29 cellular contexts compared by ENCODE assay signal in the genomic region with DNA sequence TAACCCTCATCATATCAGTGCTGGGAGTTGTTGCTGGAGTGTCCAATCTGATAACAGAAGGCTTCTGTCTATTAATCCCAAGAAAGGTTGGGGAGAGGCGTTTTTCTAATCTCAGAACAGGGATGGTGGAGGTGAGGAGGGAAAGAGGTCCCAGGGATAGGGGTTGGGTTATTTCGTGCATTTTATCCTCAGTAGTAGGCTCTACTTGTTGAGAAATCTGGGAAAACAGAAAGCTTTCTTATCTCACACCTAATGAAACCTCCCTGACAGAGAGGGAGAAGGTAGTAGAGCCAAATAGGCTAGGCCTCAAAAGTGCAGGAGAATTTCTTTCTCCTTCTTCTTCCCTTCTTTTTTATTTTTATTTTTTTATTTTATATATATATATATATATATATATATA.
"Had no signal": no experiment of that assay in that cellular context is flagged by ENCODE, and none has a peak within 500 bp of the region (broad histone marks: within the 10 kb centered on the region; RNA-seq: fewer than 3 reads in every experiment).

No MANE protein-coding gene starts in this region.

- H3K36me3 ChIP-seq: adrenal gland, ascending aorta, brain microvascular endothelial cell, breast epithelium, cardiac muscle cell had no signal

- DNase-seq: activated effector memory CD4-positive, alpha-beta T cell treated with anti-CD3 and anti-CD28 coated beads, Interleukin-2, amount 50 U/mL, for 16 hours; activated effector memory CD4-positive, alpha-beta T cell treated with Interleukin-2 at 50 U/mL for 16 hours; activated gamma-delta T cell; activated gamma-delta T cell treated with Interleukin-2 at 50 U/mL for 16 hours; activated naive CD4-positive, alpha-beta T cell; activated naive CD4-positive, alpha-beta T cell treated with anti-CD3 and anti-CD28 coated beads for 36 hours; activated naive CD4-positive, alpha-beta T cell treated with anti-CD3 and anti-CD28 coated beads, Interleukin-2, amount 10 ng/mL, durations not matched to agents 7 days and 5 days; activated naive CD4-positive, alpha-beta T cell treated with anti-CD3 and anti-CD28 coated beads, Interleukin-2, amount 50 U/mL, for 16 hours; activated naive CD4-positive, alpha-beta T cell treated with Interleukin-2 at 50 U/mL for 16 hours; activated naive CD8-positive, alpha-beta T cell treated with anti-CD3 and anti-CD28 coated beads for 36 hours; activated naive CD8-positive, alpha-beta T cell treated with anti-CD3 and anti-CD28 coated beads, Interleukin-2, amount 10 ng/mL, durations not matched to agents 7 days and 5 days; activated naive CD8-positive, alpha-beta T cell treated with anti-CD3 and anti-CD28 coated beads, Interleukin-2, amount 50 U/mL, for 24 hours; activated T-cell treated with anti-CD3 and anti-CD28 coated beads, Interleukin-2, amount 50 U/mL, for 24 hours; activated T-cell treated with anti-CD3 and anti-CD28 coated beads, Interleukin-2, amount 50 U/mL, for 4 hours; activated T-cell treated with anti-CD3 and anti-CD28 coated beads, Interleukin-2, amount 50 U/mL, for 48 hours; activated T-cell treated with anti-CD3 and anti-CD28 coated beads, Interleukin-2, amount 50 U/mL, for 72 hours; adrenal gland; amniotic stem cell; amygdala; anterior cingulate cortex; aorta; body of pancreas; brain microvascular endothelial cell; caudate nucleus; central memory CD4-positive, alpha-beta T cell; cerebellar nuclear complex had no signal

- H3K4me1 ChIP-seq: adrenal gland, ascending aorta, body of pancreas, breast epithelium had no signal

- H3K4me3 ChIP-seq: adrenal gland, ascending aorta, body of pancreas, breast epithelium, cardiac muscle cell had no signal

- H3K9me3 ChIP-seq: adrenal gland, ascending aorta, body of pancreas, breast epithelium had no signal

- H3K27ac ChIP-seq: adrenal gland, ascending aorta, body of pancreas, brain microvascular endothelial cell, breast epithelium, cardiac muscle cell had no signal
